29 cellular contexts compared by ENCODE assay signal in the genomic region with DNA sequence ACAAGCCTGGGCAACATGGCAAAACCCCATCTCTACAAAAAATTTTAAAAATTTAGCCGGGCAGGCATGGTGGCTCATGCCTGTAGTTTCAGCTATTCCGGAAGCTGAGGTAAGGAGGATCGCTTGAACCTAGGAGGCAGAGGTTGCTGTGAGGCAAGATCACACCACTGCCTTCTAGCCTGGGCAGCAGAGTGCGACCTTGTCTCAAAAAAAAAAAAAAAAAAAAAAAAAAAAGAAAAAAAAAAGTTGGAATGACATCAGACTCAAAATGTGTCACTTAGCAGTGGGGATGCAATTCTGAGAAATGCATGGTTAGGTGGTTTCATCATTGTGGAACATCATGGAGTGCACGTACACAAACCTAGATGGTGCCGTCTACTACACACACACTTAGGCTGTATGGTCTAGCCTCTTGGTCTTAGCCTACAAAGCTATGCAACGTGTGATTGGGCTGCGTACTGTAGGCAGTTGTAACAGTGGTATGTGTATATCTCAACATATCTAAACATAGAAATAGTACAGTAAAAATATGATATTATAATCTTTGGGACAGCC.
"Had no signal": no experiment of that assay in that cellular context is flagged by ENCODE, and none has a peak within 500 bp of the region (broad histone marks: within the 10 kb centered on the region; RNA-seq: fewer than 3 reads in every experiment).

No MANE protein-coding gene starts in this region.

- DNase-seq: activated CD4-positive, alpha-beta memory T cell treated with anti-CD3 and anti-CD28 coated beads, Interleukin-2, amount 10 ng/mL, durations not matched to agents 7 days and 5 days; activated CD4-positive, alpha-beta T cell treated with anti-CD3 and anti-CD28 coated beads for 4 hours; activated CD8-positive, alpha-beta memory T cell treated with anti-CD3 and anti-CD28 coated beads for 24 hours; activated CD8-positive, alpha-beta memory T cell treated with anti-CD3 and anti-CD28 coated beads, Interleukin-2, amount 10 ng/mL, durations not matched to agents 7 days and 5 days; activated CD8-positive, alpha-beta memory T cell treated with anti-CD3 and anti-CD28 coated beads, Interleukin-2, amount 50 U/mL, for 48 hours; activated gamma-delta T cell treated with Interleukin-2 at 50 U/mL for 16 hours; activated naive CD4-positive, alpha-beta T cell treated with anti-CD3 and anti-CD28 coated beads, Interleukin-2, amount 10 ng/mL, durations not matched to agents 7 days and 5 days; activated naive CD8-positive, alpha-beta T cell treated with anti-CD3 and anti-CD28 coated beads for 36 hours; activated T-cell treated with anti-CD3 and anti-CD28 coated beads, Interleukin-2, amount 50 U/mL, for 1 hour; amniotic stem cell; aorta; brain microvascular endothelial cell; central memory CD4-positive, alpha-beta T cell; Karpas-422; NCI-H1105; NCI-H1417 treated with DMSO at 0.1 percent for 48 hours; NCI-H1694; NCI-H1930; NCI-H345; NCI-H524 treated with DMSO at 0.1 percent for 48 hours; SHP77; SJCRH30; T1000 had no signal

- H3K36me3 ChIP-seq: brain microvascular endothelial cell, SJCRH30 had no signal

- H3K27ac ChIP-seq: brain microvascular endothelial cell, SJCRH30, SK-N-MC had no signal

- H3K27ac Mint-ChIP-seq: activated CD4-positive, alpha-beta memory T cell treated with anti-CD3 and anti-CD28 coated beads, Interleukin-2, amount 10 ng/mL, durations not matched to agents 7 days and 5 days; activated CD8-positive, alpha-beta memory T cell treated with anti-CD3 and anti-CD28 coated beads, Interleukin-2, amount 10 ng/mL, durations not matched to agents 7 days and 5 days; activated naive CD4-positive, alpha-beta T cell treated with anti-CD3 and anti-CD28 coated beads, Interleukin-2, amount 10 ng/mL, durations not matched to agents 7 days and 5 days; activated naive CD8-positive, alpha-beta T cell treated with anti-CD3 and anti-CD28 coated beads for 36 hours; WTC11 had no signal

- H3K36me3 Mint-ChIP-seq: activated CD8-positive, alpha-beta memory T cell treated with anti-CD3 and anti-CD28 coated beads, Interleukin-2, amount 10 ng/mL, durations not matched to agents 7 days and 5 days; activated naive CD4-positive, alpha-beta T cell treated with anti-CD3 and anti-CD28 coated beads, Interleukin-2, amount 10 ng/mL, durations not matched to agents 7 days and 5 days; WTC11 had no signal

- H3K4me1 Mint-ChIP-seq: activated CD8-positive, alpha-beta memory T cell treated with anti-CD3 and anti-CD28 coated beads, Interleukin-2, amount 10 ng/mL, durations not matched to agents 7 days and 5 days; activated naive CD4-positive, alpha-beta T cell treated with anti-CD3 and anti-CD28 coated beads, Interleukin-2, amount 10 ng/mL, durations not matched to agents 7 days and 5 days; activated naive CD8-positive, alpha-beta T cell treated with anti-CD3 and anti-CD28 coated beads for 36 hours had no signal

- H3K9me3 ChIP-seq: SJCRH30 had no signal

- H3K4me3 Mint-ChIP-seq: activated CD4-positive, alpha-beta memory T cell treated with anti-CD3 and anti-CD28 coated beads, Interleukin-2, amount 10 ng/mL, durations not matched to agents 7 days and 5 days; activated CD8-positive, alpha-beta memory T cell treated with anti-CD3 and anti-CD28 coated beads, Interleukin-2, amount 10 ng/mL, durations not matched to agents 7 days and 5 days; activated naive CD4-positive, alpha-beta T cell treated with anti-CD3 and anti-CD28 coated beads, Interleukin-2, amount 10 ng/mL, durations not matched to agents 7 days and 5 days; activated naive CD8-positive, alpha-beta T cell treated with anti-CD3 and anti-CD28 coated beads for 36 hours; WTC11 had no signal

- H3K4me3 ChIP-seq: SJCRH30, SK-N-MC had no signal

- H3K9me3 Mint-ChIP-seq: activated naive CD4-positive, alpha-beta T cell treated with anti-CD3 and anti-CD28 coated beads, Interleukin-2, amount 10 ng/mL, durations not matched to agents 7 days and 5 days; activated naive CD8-positive, alpha-beta T cell treated with anti-CD3 and anti-CD28 coated beads for 36 hours; WTC11 had no signal

- H3K27me3 ChIP-seq: brain microvascular endothelial cell, SJCRH30 had no signal

- H3K4me1 ChIP-seq: SJCRH30 had no signal

- FAIRE-seq: colon, TTC549 had no signal

- ATAC-seq: activated CD4-positive, CD25-positive, alpha-beta regulatory T cell treated with anti-CD3 and anti-CD28 coated beads, Interleukin-2, amount 50 U/mL, for 24 hours; activated CD8-positive, alpha-beta memory T cell treated with anti-CD3 and anti-CD28 coated beads, Interleukin-2, amount 10 ng/mL, durations not matched to agents 7 days and 5 days; Panc1; WTC11 had no signal
